Comparison of ENCODE assay signal across 1 cellular context in genomic region chr17:48444531-48445247, GRCh38.
TF ChIP-seq lines count a peak whose summit lies in the region.

No MANE protein-coding gene starts in this region.

TF ChIP-seq in HEK293, 187 proteins besides CTCF, POLR2A, EP300 and RAD21 (continued from another document):
- peak; percentile 40; the same call in 1 of the 2 replicates for TF ChIP-seq ZBTB11 (tag by site-specific recombination; conservative IDR thresholded peaks at IDR 0.05; ENCODE audit: low read depth)
TF ChIP-seq in HEK293: peak in this region for 1.
